In genomic region chr3:67715911-67716310, GRCh38 we compare ENCODE assay signal across 15 cellular contexts.
DNase-seq lines count a peak whose midpoint lies in the region; ATAC-seq and TF ChIP-seq lines count a peak whose summit lies in the region.
"Had no signal": no experiment of that assay in that cellular context is flagged by ENCODE, and none has a peak within 500 bp of the region (broad histone marks: within the 10 kb centered on the region; RNA-seq: fewer than 3 reads in every experiment).

No MANE protein-coding gene starts in this region.

- H3K4me3 ChIP-seq in GM23338 (no peak overlapping the region), MG63 (no peak overlapping the region), fibroblast of lung (replicated peaks in 1 of 4; ENCODE audit: control extremely low read depth in 1 of 4, insufficient read depth in 1 of 4, low read depth in 3 of 4, low read length in 4 of 4) (no peak overlapping the region), smooth muscle cell (no peak overlapping the region), ovary (no peak overlapping the region), neuronal stem cell (ENCODE audit: low read length in 2 of 2) (no peak overlapping the region)
- H3K4me3 ChIP-seq: HAP-1 had no signal

- TF ChIP-seq EP300 in ovary (IDR thresholded peaks at IDR 0.05): no peak

- WGBS in smooth muscle cell (ENCODE audit: low lambda C conversion rate): 21% methylated on average over 5 of the region's 5 CpGs
- WGBS in ovary, 3 donors: 50 to 55% (median 55%) methylated on average over 5 of the region's 5 CpGs
- WGBS in neuronal stem cell (ENCODE audit: extremely low coverage in 2 of 2, insufficient read length in 2 of 2, insufficient replicate concordance in 1 of 2), 2 donors: no CpG with 5 or more reads among the region's 5 CpGs

- no peak for ATAC-seq in GM23338

- H3K27ac Mint-ChIP-seq in GM23338: no peak overlapping the region
- H3K27ac Mint-ChIP-seq: CD4-positive, alpha-beta T cell; IgD-negative memory B cell had no signal

- H3K4me2 ChIP-seq in GM23338 (no peak overlapping the region), fibroblast of lung (ENCODE audit: extremely low read depth, insufficient read depth, low read length) (no peak overlapping the region), smooth muscle cell (peak overlapping the region; percentile 73), neuronal stem cell (ENCODE audit: insufficient read depth, low read length, poor library complexity, severe bottlenecking) (no peak overlapping the region)

- H3K18ac ChIP-seq in neuronal stem cell (ENCODE audit: low read length): no peak overlapping the region

- intact Hi-C loops in ovary (cut with DNase I): no loop called here

- no peak overlapping the region for H2BK12ac ChIP-seq in neuronal stem cell (ENCODE audit: low read length)

- peaks cover 2% of the 10 kb centered on the region for H3K27me3 Mint-ChIP-seq in GM23338 (ENCODE audit: insufficient read depth, low read depth, poor library complexity)
- H3K27me3 Mint-ChIP-seq: CD4-positive, alpha-beta T cell; IgD-negative memory B cell had no signal

- H3K36me3 ChIP-seq in GM23338 (ENCODE audit: insufficient read depth): no peaks in the 10 kb centered on the region
- H3K36me3 ChIP-seq in MG63: no peaks in the 10 kb centered on the region
- no peaks in the 10 kb centered on the region for H3K36me3 ChIP-seq in fibroblast of lung (ENCODE audit: control insufficient read depth, insufficient read depth, low read length)
- H3K36me3 ChIP-seq in smooth muscle cell (ENCODE audit: low read depth): no peaks in the 10 kb centered on the region
- H3K36me3 ChIP-seq in ovary: no peaks in the 10 kb centered on the region
- H3K36me3 ChIP-seq in neuronal stem cell (replicated peaks in 1 of 2; ENCODE audit: control insufficient read depth in 2 of 2, insufficient read depth in 2 of 2, low read length in 2 of 2): no peaks in the 10 kb centered on the region
- H3K36me3 ChIP-seq: HAP-1 had no signal

- no peak for TF ChIP-seq CTCF in GM23338 (conservative IDR thresholded peaks at IDR 0.05; ENCODE audit: low read depth in 2 of 2)
- no peak for TF ChIP-seq CTCF in fibroblast of lung (conservative IDR thresholded peaks at IDR 0.05 in 1 of 2, IDR thresholded peaks at IDR 0.05 in 1 of 2; ENCODE audit: low read depth in 1 of 2, low read length in 2 of 2)
- no peak for TF ChIP-seq CTCF in smooth muscle cell (IDR thresholded peaks at IDR 0.05; ENCODE audit: borderline replicate concordance, insufficient read depth, poor library complexity, severe bottlenecking)
- TF ChIP-seq CTCF in ovary (IDR thresholded peaks at IDR 0.05): no peak

- H3K79me2 ChIP-seq in GM23338 (replicated peaks; ENCODE audit: insufficient read depth) (no peaks in the 10 kb centered on the region), fibroblast of lung (ENCODE audit: control insufficient read depth, insufficient read depth, low read length) (no peaks in the 10 kb centered on the region), smooth muscle cell (ENCODE audit: low read depth) (no peaks in the 10 kb centered on the region)

- no peaks in the 10 kb centered on the region for H4K20me1 ChIP-seq in GM23338 (replicated peaks; ENCODE audit: insufficient read depth)
- H4K20me1 ChIP-seq in fibroblast of lung (ENCODE audit: control insufficient read depth, extremely low read depth, insufficient read depth, low read length): no peaks in the 10 kb centered on the region
- no peaks in the 10 kb centered on the region for H4K20me1 ChIP-seq in smooth muscle cell (ENCODE audit: low read depth)

- H2AFZ ChIP-seq in GM23338 (0 out of 2 replicates have a peak overlapping the region, but pooled peaks have one; percentile 5), fibroblast of lung (ENCODE audit: low read length) (no peak overlapping the region), smooth muscle cell (ENCODE audit: low read depth) (no peak overlapping the region), neuronal stem cell (ENCODE audit: low read length) (no peak overlapping the region)

- H3K9me3 ChIP-seq in MG63 (no peaks in the 10 kb centered on the region; the same call in 1 of the 2 replicates), fibroblast of lung (ENCODE audit: control insufficient read depth, insufficient read depth, low read depth, low read length) (no peaks in the 10 kb centered on the region), smooth muscle cell (replicated peaks; ENCODE audit: low read depth) (no peaks in the 10 kb centered on the region), ovary (no peaks in the 10 kb centered on the region), neuronal stem cell (replicated peaks in 1 of 2; ENCODE audit: control insufficient read depth in 2 of 2, insufficient read depth in 1 of 2, low read depth in 1 of 2, low read length in 2 of 2) (no peaks in the 10 kb centered on the region)
- H3K9me3 ChIP-seq: HAP-1 had no signal

- H3K9ac ChIP-seq in fibroblast of lung (ENCODE audit: insufficient read depth, low read length): no peak overlapping the region
- H3K9ac ChIP-seq in smooth muscle cell (ENCODE audit: low read depth): no peak overlapping the region
- H3K9ac ChIP-seq in neuronal stem cell (ENCODE audit: low read depth, low read length, poor library complexity): no peak overlapping the region

- no peaks in the 10 kb centered on the region; the same call in 2 of the 3 replicates for H3K9me3 Mint-ChIP-seq in GM23338

- H3K36me3 Mint-ChIP-seq in GM23338 (ENCODE audit: low read depth): 0 out of 3 replicates have a peak, but pooled peaks cover 3% of the 10 kb centered on the region

- no peak overlapping the region for H4K8ac ChIP-seq in neuronal stem cell (ENCODE audit: low read depth, low read length)

- no peaks in the 10 kb centered on the region for H3F3A ChIP-seq in GM23338 (replicated peaks; ENCODE audit: low read depth)
- H3F3A ChIP-seq in smooth muscle cell (ENCODE audit: low read depth): peaks cover 11% of the 10 kb centered on the region

- no peak for TF ChIP-seq POLR2A in ovary (IDR thresholded peaks at IDR 0.05)

- H2BK15ac ChIP-seq in neuronal stem cell (ENCODE audit: low read length): no peak overlapping the region

- peaks cover 20% of the 10 kb centered on the region for H3K4me1 Mint-ChIP-seq in GM23338
- H3K4me1 Mint-ChIP-seq: IgD-negative memory B cell had no signal

- H4K91ac ChIP-seq in neuronal stem cell (ENCODE audit: low read depth, low read length, poor library complexity): no peak overlapping the region

- no peak overlapping the region for H3K4me3 Mint-ChIP-seq in GM23338
- H3K4me3 Mint-ChIP-seq: CD4-positive, alpha-beta T cell; IgD-negative memory B cell had no signal

- DNase-seq in GM23338 (ENCODE audit: low spot score) (no peak), MG63 (peak; percentile 5), fibroblast of lung (ENCODE audit: low read depth in 2 of 2) (peak; percentile 2 to 9), smooth muscle cell (lab: John Stamatoyannopoulos, UW; ENCODE audit: unreplicated experiment) (no peak), ovary (no peak), substantia nigra (lab: John Stamatoyannopoulos, UW) (no peak), neuronal stem cell (ENCODE audit: low spot score) (no peak)
- DNase-seq: AML-193; Caco-2; CD4-positive, alpha-beta T cell; GF-D8; KBM-7 had no signal

- no peak overlapping the region for H3K23ac ChIP-seq in neuronal stem cell (ENCODE audit: low read depth, low read length, poor library complexity)

- no peak overlapping the region for H3K27ac ChIP-seq in GM23338 (ENCODE audit: low read depth)
- no peak overlapping the region for H3K27ac ChIP-seq in fibroblast of lung (ENCODE audit: insufficient read depth, low read length)
- H3K27ac ChIP-seq in smooth muscle cell (ENCODE audit: low read depth): peak overlapping the region; percentile 54
- no peak overlapping the region for H3K27ac ChIP-seq in ovary
- H3K27ac ChIP-seq in substantia nigra (ENCODE audit: low read depth, low read length, poor library complexity, severe bottlenecking): no peak overlapping the region
- no peak overlapping the region for H3K27ac ChIP-seq in neuronal stem cell (replicated peaks; ENCODE audit: low read length)
- H3K27ac ChIP-seq: C4-2B had no signal

- H3K9me2 ChIP-seq in GM23338 (ENCODE audit: insufficient read depth): no peaks in the 10 kb centered on the region

- no peak overlapping the region for H2BK120ac ChIP-seq in neuronal stem cell (ENCODE audit: low read depth, low read length)

- H3K4ac ChIP-seq in neuronal stem cell (ENCODE audit: low read length): no peak overlapping the region

- no peak overlapping the region for H2AK5ac ChIP-seq in neuronal stem cell (ENCODE audit: low read depth, low read length)

- no peaks in the 10 kb centered on the region for H3K79me1 ChIP-seq in neuronal stem cell (ENCODE audit: low read depth, low read length)

- H3K4me1 ChIP-seq in GM23338 (ENCODE audit: insufficient read depth) (peaks cover 10% of the 10 kb centered on the region), fibroblast of lung (ENCODE audit: control insufficient read depth, extremely low read depth, insufficient read depth, low read length) (no peaks in the 10 kb centered on the region), smooth muscle cell (ENCODE audit: low read depth) (no peaks in the 10 kb centered on the region), ovary (ENCODE audit: insufficient read depth) (no peaks in the 10 kb centered on the region), neuronal stem cell (ENCODE audit: control insufficient read depth in 2 of 2, insufficient read depth in 1 of 2, low read depth in 1 of 2, low read length in 2 of 2) (no peaks in the 10 kb centered on the region)
- H3K4me1 ChIP-seq: HAP-1 had no signal

- no peak overlapping the region for H3K14ac ChIP-seq in neuronal stem cell (ENCODE audit: low read length)

- H3K27me3 ChIP-seq in GM23338 (ENCODE audit: insufficient read depth): no peaks in the 10 kb centered on the region
- H3K27me3 ChIP-seq in MG63: no peaks in the 10 kb centered on the region
- H3K27me3 ChIP-seq in fibroblast of lung (ENCODE audit: control insufficient read depth, insufficient read depth, low read length): no peaks in the 10 kb centered on the region
- no peaks in the 10 kb centered on the region for H3K27me3 ChIP-seq in smooth muscle cell (ENCODE audit: low read depth)
- no peaks in the 10 kb centered on the region for H3K27me3 ChIP-seq in ovary
- H3K27me3 ChIP-seq in neuronal stem cell (ENCODE audit: control insufficient read depth in 3 of 3, insufficient read depth in 3 of 3, low read depth in 1 of 3, low read length in 3 of 3): no peaks in the 10 kb centered on the region

- no peak overlapping the region for H2BK5ac ChIP-seq in neuronal stem cell (ENCODE audit: low read length)

TF ChIP-seq in GM23338, 12 proteins besides CTCF, POLR2A, EP300 and RAD21 (continues in another document):
- no peak for TF ChIP-seq POLR2AphosphoS5 (IDR thresholded peaks at IDR 0.05; ENCODE audit: low read depth)
- no peak for TF ChIP-seq EZH2 (IDR thresholded peaks at IDR 0.05; ENCODE audit: low read depth, unreplicated experiment)
- no peak for TF ChIP-seq ZNF331 (CRISPR knock-in tag; IDR thresholded peaks at IDR 0.05; ENCODE audit: low read depth)

Comparison
In these comparisons a context has a peak if more than half of its experiments do, and no peak if none do; other contexts are left out.
1. DNase-seq: peak in MG63 (single experiment) and fibroblast of lung (2 of 2); none in GM23338 (single experiment), smooth muscle cell (single experiment), ovary (0 of 5), substantia nigra (0 of 49) and neuronal stem cell (single experiment).